ENCODE assay signal across 7 cellular contexts in genomic region chr5:151214614-151215545, GRCh38. TPM values are rescaled to one million over a fixed set of nuclear protein-coding genes. Genes with fewer than 3 reads are reported as not detected.
DNase-seq lines count a peak whose midpoint lies in the region; ATAC-seq and TF ChIP-seq lines count a peak whose summit lies in the region.

No MANE protein-coding gene starts in this region.

- no peak for TF ChIP-seq CTCF in OCI-LY7 (conservative IDR thresholded peaks at IDR 0.05; ENCODE audit: low read length)

- peaks cover 58% of the 10 kb centered on the region for H3K79me2 ChIP-seq in OCI-LY7 (ENCODE audit: insufficient read depth, low read depth, low read length)

- CTCF ChIA-PET in OCI-LY7 (lab: Charles Lee; ENCODE audit: unreplicated experiment), result interaction anchor here (0.6 to 1.4 kb wide), 7 partner anchors 9 to 88 kb away, joined by 3 to 4 read pairs (median 3); no protein-coding TSS in a partner anchor

- BruUV-seq in OCI-LY7 (replicated peaks; lab: Mats Ljungman, UMichigan), result no TSS peak

- peaks cover 37% of the 10 kb centered on the region for H3K36me3 Mint-ChIP-seq in stimulated activated memory B cell treated with anti-CD40 and anti-IgM and Interleukin-4, amounts not matched to agents 10 μg/mL and 1 μg/mL and 100 μg/mL, for 72 hours

- H3K36me3 ChIP-seq in OCI-LY7 (ENCODE audit: insufficient read depth, low read length) (peaks cover 52% of the 10 kb centered on the region; the same call in 1 of the 2 replicates), esophagus (ENCODE audit: control insufficient read depth in 2 of 2, insufficient read depth in 2 of 2, low read length in 1 of 2) (no peaks in the 10 kb centered on the region), SJCRH30 (no peaks in the 10 kb centered on the region)

- H3K4me1 ChIP-seq in OCI-LY7 (ENCODE audit: insufficient read depth, low read length, poor library complexity, severe bottlenecking), result peaks cover 97% of the 10 kb centered on the region
- peaks cover 5 to 22% of the 10 kb centered on the region in 2 donors for H3K4me1 ChIP-seq in esophagus (ENCODE audit: control insufficient read depth in 2 of 2, insufficient read depth in 2 of 2, low read length in 1 of 2)
- H3K4me1 ChIP-seq in SJCRH30, result no peaks in the 10 kb centered on the region

- H3K9me3 ChIP-seq in OCI-LY7 (ENCODE audit: low read length) (no peaks in the 10 kb centered on the region), esophagus (ENCODE audit: control insufficient read depth in 2 of 2, insufficient read depth in 1 of 2, low read depth in 1 of 2, low read length in 1 of 2) (no peaks in the 10 kb centered on the region), SJCRH30 (replicated peaks) (no peaks in the 10 kb centered on the region)

- POLR2A ChIA-PET in OCI-LY7 (lab: Charles Lee), result interaction anchor here (0.8 to 15.6 kb wide), 13 partner anchors 7 to 129 kb away, joined by 3 to 272 read pairs (median 4); partner anchors contain the start of genes CCDC69 and GM2A

- peak overlapping the region; percentile 67 for H3K4me3 ChIP-seq in OCI-LY7 (ENCODE audit: low read depth, low read length, poor library complexity, severe bottlenecking)
- no peak overlapping the region for H3K4me3 ChIP-seq in esophagus (ENCODE audit: low read depth in 1 of 2, low read length in 2 of 2)
- no peak overlapping the region for H3K4me3 ChIP-seq in SJCRH30

- no peaks in the 10 kb centered on the region for H3K9me3 Mint-ChIP-seq in stimulated activated memory B cell treated with anti-CD40 and anti-IgM and Interleukin-4, amounts not matched to agents 10 μg/mL and 1 μg/mL and 100 μg/mL, for 72 hours

- H3K27ac Mint-ChIP-seq in stimulated activated memory B cell treated with anti-CD40 and anti-IgM and Interleukin-4, amounts not matched to agents 10 μg/mL and 1 μg/mL and 100 μg/mL, for 72 hours, result peak overlapping the region; percentile 89

- DNase-seq in OCI-LY7 (ENCODE audit: low spot score) (peak; percentile 100), SJCRH30 (no peak), NCI-H748 (lab: John Stamatoyannopoulos, UW; ENCODE audit: unreplicated experiment) (no peak)

- no peaks in the 10 kb centered on the region for H4K20me1 ChIP-seq in OCI-LY7 (ENCODE audit: insufficient read depth, low read length)

- no peaks in the 10 kb centered on the region for H3K27me3 Mint-ChIP-seq in stimulated activated memory B cell treated with anti-CD40 and anti-IgM and Interleukin-4, amounts not matched to agents 10 μg/mL and 1 μg/mL and 100 μg/mL, for 72 hours

- H3K4me2 ChIP-seq in OCI-LY7 (ENCODE audit: low read length), result peak overlapping the region; percentile 95

- H3K4me3 Mint-ChIP-seq in stimulated activated memory B cell treated with anti-CD40 and anti-IgM and Interleukin-4, amounts not matched to agents 10 μg/mL and 1 μg/mL and 100 μg/mL, for 72 hours, result peak overlapping the region; percentile 76

- 67 to 71% methylated on average over 10 of the region's 10 CpGs for WGBS in esophagus, 2 donors

- H3K27me3 ChIP-seq in esophagus (ENCODE audit: control insufficient read depth in 1 of 2, insufficient read depth in 2 of 2, low read length in 2 of 2) (no peaks in the 10 kb centered on the region), SJCRH30 (peaks cover 2% of the 10 kb centered on the region; the same call in 1 of the 2 replicates)

- H3K27ac ChIP-seq in OCI-LY7 (ENCODE audit: low read depth, low read length, poor library complexity, severe bottlenecking), result peak overlapping the region; percentile 98
- peak overlapping the region; percentile 71 to 86 for H3K27ac ChIP-seq in esophagus (ENCODE audit: low read depth in 2 of 2, low read length in 1 of 2)
- H3K27ac ChIP-seq in SJCRH30, result no peak overlapping the region

- H2AFZ ChIP-seq in OCI-LY7 (ENCODE audit: low read length), result no peak overlapping the region

- H3K4me1 Mint-ChIP-seq in stimulated activated memory B cell treated with anti-CD40 and anti-IgM and Interleukin-4, amounts not matched to agents 10 μg/mL and 1 μg/mL and 100 μg/mL, for 72 hours, result peaks cover 87% of the 10 kb centered on the region

- H3K9me2 ChIP-seq in OCI-LY7 (ENCODE audit: insufficient read depth, low read length), result no peaks in the 10 kb centered on the region

- peak; percentile 73 for ATAC-seq in GM18907 (IDR thresholded peaks at IDR 0.05; ENCODE audit: unreplicated experiment)
- peak; percentile 55 for ATAC-seq in HG02763 (IDR thresholded peaks at IDR 0.05; ENCODE audit: unreplicated experiment)
- ATAC-seq in stimulated activated memory B cell treated with anti-CD40 and anti-IgM and Interleukin-4, amounts not matched to agents 10 μg/mL and 1 μg/mL and 100 μg/mL, for 72 hours, result peak; percentile 86

- intact Hi-C loops in OCI-LY7 (cut with micrococcal nuclease; ENCODE audit: unreplicated experiment), result loop anchor here (1.0 to 5.0 kb wide), 9 partner anchors 9 to 557 kb away; partner anchors contain the start of genes CCDC69, G3BP1 and GM2A

RNA-seq across cellular contexts. Expression of gene CCDC69, which starts 9.0 kb away (rescaled TPM):
- 111 and 123 TPM in 2 replicates for total RNA-seq in OCI-LY7 (2014; rRNA removed; shearing (Covaris generic))
- 118 and 119 TPM in 2 replicates for total RNA-seq in OCI-LY7 (2022)
- polyA plus RNA-seq in esophagus, result 10 to 100 TPM; 24.2 to 32.4 TPM
- 0.08 and 0.10 TPM in 2 replicates for total RNA-seq in SJCRH30 (2014; rRNA removed; shearing (Covaris generic))

RNA-seq across cellular contexts. Expression of gene GM2A, which starts 38.1 kb away (rescaled TPM):
- 52.4 and 60.2 TPM in 2 replicates for total RNA-seq in OCI-LY7 (2014; rRNA removed; shearing (Covaris generic))
- 52.9 and 64.5 TPM in 2 replicates for total RNA-seq in OCI-LY7 (2022)
- 10 to 100 TPM; 43.4 to 80.7 TPM for polyA plus RNA-seq in esophagus
- 1.7 and 2.0 TPM in 2 replicates for total RNA-seq in SJCRH30 (2014; rRNA removed; shearing (Covaris generic))

RNA-seq across cellular contexts. Expression of gene ANXA6, which starts 57.3 kb away (rescaled TPM):
- 26.1 and 35.6 TPM in 2 replicates for total RNA-seq in OCI-LY7 (2014; rRNA removed; shearing (Covaris generic))
- total RNA-seq in OCI-LY7 (2022), result 52.9 and 74.1 TPM in 2 replicates
- polyA plus RNA-seq in esophagus, result 10 to 100 TPM; 10.7 to 23.2 TPM
- 385 and 408 TPM in 2 replicates for total RNA-seq in SJCRH30 (2014; rRNA removed; shearing (Covaris generic))

Comparison
In these comparisons a context has a peak if more than half of its experiments do, and no peak if none do; other contexts are left out.
1. RNA of gene CCDC69, which starts 9.0 kb away (total RNA-seq): 111 to 123 TPM in OCI-LY7; 0.08 to 0.10 TPM in SJCRH30; every median in the first group is over 100 times any median in the second.
2. RNA of gene GM2A, which starts 38.1 kb away (total RNA-seq): 52.4 to 64.5 TPM in OCI-LY7; 1.7 to 2.0 TPM in SJCRH30; every median in the first group is over 10 times any median in the second.
3. Peak in every context shown above with its lines, with median percentiles within 50 percentile points of each other: ATAC-seq.